20 cellular contexts compared by ENCODE assay signal in genomic region chr3:119457260-119457659, GRCh38. TPM values are rescaled to one million over a fixed set of nuclear protein-coding genes. Genes with fewer than 3 reads are reported as not detected.
DNase-seq lines count a peak whose midpoint lies in the region; ATAC-seq and TF ChIP-seq lines count a peak whose summit lies in the region.
"Had no signal": no experiment of that assay in that cellular context is flagged by ENCODE, and none has a peak within 500 bp of the region (broad histone marks: within the 10 kb centered on the region; RNA-seq: fewer than 3 reads in every experiment).

No MANE protein-coding gene starts in this region.

- H3K4me3 ChIP-seq in left ventricle myocardium inferior: no peak overlapping the region
- H3K4me3 ChIP-seq in gastrocnemius medialis: no peak overlapping the region
- H3K4me3 ChIP-seq: body of pancreas, colonic mucosa, prostate gland, spleen had no signal

- in situ Hi-C loops in gastrocnemius medialis (cut with MboI; ENCODE audit: low sequenced_read_pairs in 4 of 4): loop anchor here in 1 of 4 donors (25.0 kb wide), 1 partner anchor 630 kb away; the partner anchor contains the start of gene GSK3B

- H3K9me3 ChIP-seq in left ventricle myocardium inferior (replicated peaks) (no peaks in the 10 kb centered on the region), gastrocnemius medialis (no peaks in the 10 kb centered on the region)
- H3K9me3 ChIP-seq: body of pancreas, colonic mucosa, prostate gland, spleen had no signal

- no peaks in the 10 kb centered on the region for H3K27me3 ChIP-seq in left ventricle myocardium inferior (ENCODE audit: low read depth)
- H3K27me3 ChIP-seq in gastrocnemius medialis: no peaks in the 10 kb centered on the region
- H3K27me3 ChIP-seq: body of pancreas, colonic mucosa, foreskin keratinocyte, spleen had no signal

- no peaks in the 10 kb centered on the region for H3K27me3 Mint-ChIP-seq in effector memory CD8-positive, alpha-beta T cell
- no peaks in the 10 kb centered on the region for H3K27me3 Mint-ChIP-seq in naive thymus-derived CD8-positive, alpha-beta T cell
- H3K27me3 Mint-ChIP-seq: activated naive CD8-positive, alpha-beta T cell had no signal

- no peaks in the 10 kb centered on the region for H3K9me3 Mint-ChIP-seq in effector memory CD8-positive, alpha-beta T cell
- H3K9me3 Mint-ChIP-seq in naive thymus-derived CD8-positive, alpha-beta T cell: no peaks in the 10 kb centered on the region
- H3K9me3 Mint-ChIP-seq: neural crest cell had no signal

- H3K27ac ChIP-seq in left ventricle myocardium inferior (replicated peaks): no peak overlapping the region
- H3K27ac ChIP-seq in gastrocnemius medialis: peak overlapping the region; percentile 14 to 47 (median 42)
- H3K27ac ChIP-seq: colonic mucosa, foreskin keratinocyte, prostate gland had no signal

- TF ChIP-seq POLR2A in gastrocnemius medialis (IDR thresholded peaks at IDR 0.05): no peak

- H3K36me3 ChIP-seq in left ventricle myocardium inferior (peaks cover 93% of the 10 kb centered on the region), gastrocnemius medialis (peaks cover 0 to 59% of the 10 kb centered on the region in 2 donors)

- peak overlapping the region; percentile 57 to 59 for H3K27ac Mint-ChIP-seq in effector memory CD8-positive, alpha-beta T cell
- peak overlapping the region in 1 of 10 donors; percentile 74 for H3K27ac Mint-ChIP-seq in naive thymus-derived CD8-positive, alpha-beta T cell
- H3K27ac Mint-ChIP-seq: activated naive CD8-positive, alpha-beta T cell had no signal

- no peak for TF ChIP-seq CTCF in left ventricle myocardium inferior (IDR thresholded peaks at IDR 0.05; ENCODE audit: borderline replicate concordance)
- no peak for TF ChIP-seq CTCF in gastrocnemius medialis (IDR thresholded peaks at IDR 0.05 in 4 of 5, conservative IDR thresholded peaks at IDR 0.05 in 1 of 5)

- H3K4me1 Mint-ChIP-seq in effector memory CD8-positive, alpha-beta T cell (ENCODE audit: low read depth in 2 of 2): peaks cover 23 to 29% of the 10 kb centered on the region in 2 donors
- H3K4me1 Mint-ChIP-seq in naive thymus-derived CD8-positive, alpha-beta T cell: peaks cover 7 to 43% (median 32%) of the 10 kb centered on the region in 4 donors

- no peak overlapping the region for H3K4me3 Mint-ChIP-seq in effector memory CD8-positive, alpha-beta T cell
- H3K4me3 Mint-ChIP-seq in naive thymus-derived CD8-positive, alpha-beta T cell: no peak overlapping the region
- H3K4me3 Mint-ChIP-seq: activated naive CD8-positive, alpha-beta T cell; neural crest cell had no signal

- H3K4me1 ChIP-seq in left ventricle myocardium inferior (peaks cover 61% of the 10 kb centered on the region), gastrocnemius medialis (peaks cover 7 to 13% of the 10 kb centered on the region in 2 donors)
- H3K4me1 ChIP-seq: colonic mucosa, foreskin keratinocyte had no signal

- POLR2A ChIA-PET in naive thymus-derived CD8-positive, alpha-beta T cell (lab: Charles Lee): no interaction called here

- H3K36me3 Mint-ChIP-seq in effector memory CD8-positive, alpha-beta T cell (ENCODE audit: insufficient read depth): peaks cover 70% of the 10 kb centered on the region
- peaks cover 6 to 80% (median 42%) of the 10 kb centered on the region in 3 donors for H3K36me3 Mint-ChIP-seq in naive thymus-derived CD8-positive, alpha-beta T cell

- intact Hi-C loops in Right ventricle myocardium superior (cut with DNase I): no loop called here
- intact Hi-C loops in left ventricle myocardium inferior (cut with micrococcal nuclease): no loop called here
- intact Hi-C loops in gastrocnemius medialis (cut with DNase I; ENCODE audit: low total_unique reads): no loop called here

- ATAC-seq in Right ventricle myocardium superior (ENCODE audit: poor library complexity) (peak; percentile 78), gastrocnemius medialis (peak; percentile 84 to 94)
- ATAC-seq in effector memory CD8-positive, alpha-beta T cell (replicated peaks): no peak
- ATAC-seq in naive thymus-derived CD8-positive, alpha-beta T cell: no peak
- ATAC-seq: body of pancreas, foreskin keratinocyte, HCT116 had no signal

- DNase-seq in Right ventricle myocardium superior: no peak
- DNase-seq in left ventricle myocardium inferior: no peak
- DNase-seq in effector memory CD8-positive, alpha-beta T cell: no peak
- peak in 1 of 2 donors; percentile 19 for DNase-seq in gastrocnemius medialis
- no peak for DNase-seq in naive thymus-derived CD8-positive, alpha-beta T cell
- no peak for DNase-seq in stimulated activated naive CD4-positive, alpha-beta T cell (lab: John Stamatoyannopoulos, UW)
- DNase-seq: Calu3; colonic mucosa; foreskin keratinocyte; kidney glomerular epithelial cell; NCI-H1694; spleen; stimulated activated CD4-positive, alpha-beta T cell treated with anti-CD3 and anti-CD28 coated beads, Interleukin-4, amount 100 ng/mL, for 4 hours; substantia nigra; SW 1271 had no signal

RNA-seq across cellular contexts. Expression of gene TMEM39A, which starts 6.2 kb away (rescaled TPM):
- total RNA-seq in Right ventricle myocardium superior: 15.0 TPM
- total RNA-seq in left ventricle myocardium inferior: 12.2 TPM
- 10 to 100 TPM in 3 of 4 donors, 1 to 10 TPM in 1; 9.0 to 21.2 (median 15.5) TPM for total RNA-seq in gastrocnemius medialis
- total RNA-seq in naive thymus-derived CD8-positive, alpha-beta T cell: 10 to 100 TPM; 28.5 to 29.1 TPM
- 10 to 100 TPM in 2 of 3 donors, 1 to 10 TPM in 1; 6.5 to 11.9 (median 10.4) TPM for polyA plus RNA-seq in naive thymus-derived CD8-positive, alpha-beta T cell

RNA-seq across cellular contexts. Expression of gene POGLUT1, which starts 11.5 kb away (rescaled TPM):
- 4.6 TPM for total RNA-seq in Right ventricle myocardium superior
- total RNA-seq in left ventricle myocardium inferior: 5.1 TPM
- 1 to 10 TPM; 2.6 to 6.3 (median 3.3) TPM for total RNA-seq in gastrocnemius medialis
- total RNA-seq in naive thymus-derived CD8-positive, alpha-beta T cell: 10 to 100 TPM; 40.2 to 43.0 TPM
- 10 to 100 TPM; 34.0 to 36.8 (median 34.2) TPM for polyA plus RNA-seq in naive thymus-derived CD8-positive, alpha-beta T cell

RNA-seq across cellular contexts. Expression of gene TIMMDC1, which starts 41.1 kb away (rescaled TPM):
- total RNA-seq in Right ventricle myocardium superior: 331 TPM
- 302 TPM for total RNA-seq in left ventricle myocardium inferior
- 100 to 1,000 TPM in 2 of 4 donors, 10 to 100 TPM in 2; 41.2 to 137 (median 101) TPM for total RNA-seq in gastrocnemius medialis
- 10 to 100 TPM; 71.0 to 72.9 TPM for total RNA-seq in naive thymus-derived CD8-positive, alpha-beta T cell
- polyA plus RNA-seq in naive thymus-derived CD8-positive, alpha-beta T cell: 10 to 100 TPM; 63.0 to 89.7 (median 75.0) TPM

Comparison
In these comparisons a context has a peak if more than half of its experiments do, and no peak if none do; other contexts are left out.
1. ATAC-seq: peak in Right ventricle myocardium superior (single experiment) and gastrocnemius medialis (2 of 2); none in effector memory CD8-positive, alpha-beta T cell (single experiment) and naive thymus-derived CD8-positive, alpha-beta T cell (0 of 2).